In the genomic region with DNA sequence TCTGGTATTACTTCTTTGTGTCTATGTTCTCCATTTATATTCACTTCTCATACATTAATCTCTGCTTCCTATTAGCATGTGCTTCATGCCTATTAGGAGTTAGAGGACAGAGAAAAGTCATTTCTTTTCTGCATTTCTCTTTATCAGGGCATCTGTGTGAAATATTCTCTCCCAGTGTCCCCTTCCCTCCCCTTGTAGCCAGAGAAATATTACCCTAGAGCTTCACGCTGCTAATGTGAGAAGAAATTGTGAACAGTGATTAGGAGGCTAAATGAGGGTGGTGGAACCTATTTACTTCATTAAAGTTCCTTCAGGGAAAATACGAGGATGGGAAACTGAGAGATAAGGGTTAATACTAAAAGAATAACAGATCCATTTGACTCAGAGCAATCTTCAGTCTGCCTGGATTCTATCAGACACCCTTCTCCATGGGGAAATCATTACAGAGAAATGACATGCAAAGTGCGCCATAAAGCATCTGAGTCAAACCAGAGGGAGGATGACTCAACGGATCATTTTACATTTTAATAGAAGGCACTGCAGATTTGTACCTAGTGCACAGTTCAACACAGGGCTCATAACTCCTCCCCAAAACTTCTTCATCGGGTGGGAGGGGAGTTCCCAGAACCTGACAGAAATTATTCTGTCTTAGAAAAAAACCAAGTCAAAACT, we compare ENCODE assay signal across 9 cellular contexts.
DNase-seq lines count a peak whose midpoint lies in the region; ATAC-seq and TF ChIP-seq lines count a peak whose summit lies in the region.
"Had no signal": no experiment of that assay in that cellular context is flagged by ENCODE, and none has a peak within 500 bp of the region (broad histone marks: within the 10 kb centered on the region; RNA-seq: fewer than 3 reads in every experiment).

No MANE protein-coding gene starts in this region.

- no peak for TF ChIP-seq POLR2A in Peyer's patch (IDR thresholded peaks at IDR 0.05)

- no peak for TF ChIP-seq CTCF in Peyer's patch (IDR thresholded peaks at IDR 0.05)

- H3K4me3 ChIP-seq in SJCRH30, result no peak overlapping the region
- H3K4me3 ChIP-seq in Peyer's patch, result no peak overlapping the region
- H3K4me3 ChIP-seq: BLaER1 had no signal

- peak; percentile 1 to 60 for DNase-seq in NCI-H524 (lab: John Stamatoyannopoulos, UW)
- DNase-seq in NCI-H524 treated with DMSO at 0.1 percent for 48 hours (lab: John Stamatoyannopoulos, UW), result no peak
- DNase-seq in SJCRH30, result peak in 1 of 2 experiments; percentile 39
- DNase-seq in stimulated activated CD4-positive, alpha-beta T cell treated with anti-CD3 and anti-CD28 coated beads, Interleukin-4, amount 100 ng/mL, for 1 hour, result peak; percentile 38
- no peak for DNase-seq in Peyer's patch
- DNase-seq in 8988T, result no peak

- ATAC-seq in esophagus mucosa, result peak; percentile 69
- no peak for ATAC-seq in HG03280 (IDR thresholded peaks at IDR 0.05; ENCODE audit: unreplicated experiment)

- H3K9me3 ChIP-seq in SJCRH30 (replicated peaks), result no peaks in the 10 kb centered on the region; the same call in 1 of the 2 replicates
- H3K9me3 ChIP-seq in Peyer's patch, result no peaks in the 10 kb centered on the region
- H3K9me3 ChIP-seq: BLaER1 had no signal

- peaks cover 25% of the 10 kb centered on the region for H3K4me1 ChIP-seq in SJCRH30
- H3K4me1 ChIP-seq in Peyer's patch, result no peaks in the 10 kb centered on the region
- H3K4me1 ChIP-seq: BLaER1 had no signal

- H3K27me3 ChIP-seq in SJCRH30 (no peaks in the 10 kb centered on the region), Peyer's patch (no peaks in the 10 kb centered on the region)
- H3K27me3 ChIP-seq: BLaER1 had no signal

- H3K27ac ChIP-seq in SJCRH30 (peak overlapping the region; percentile 26; the same call in 1 of the 2 replicates), Peyer's patch (no peak overlapping the region)
- H3K27ac ChIP-seq: BLaER1 had no signal

- no peaks in the 10 kb centered on the region for H3K36me3 ChIP-seq in SJCRH30
- H3K36me3 ChIP-seq in Peyer's patch, result no peaks in the 10 kb centered on the region

Comparison
In these comparisons a context has a peak if more than half of its experiments do, and no peak if none do; other contexts are left out.
1. DNase-seq: peak in NCI-H524 (2 of 2) and stimulated activated CD4-positive, alpha-beta T cell treated with anti-CD3 and anti-CD28 coated beads, Interleukin-4, amount 100 ng/mL, for 1 hour (single experiment); none in NCI-H524 treated with DMSO at 0.1 percent for 48 hours (single experiment), Peyer's patch (0 of 3) and 8988T (single experiment).